12 cellular contexts compared by ENCODE assay signal in genomic region chr20:15902493-15902892, GRCh38.
A peak's percentile ranks its signal among the peaks of the same experiment; 100 is the strongest.
DNase-seq lines count a peak whose midpoint lies in the region; ATAC-seq and TF ChIP-seq lines count a peak whose summit lies in the region.
"Had no signal": no experiment of that assay in that cellular context is flagged by ENCODE, and none has a peak within 500 bp of the region (broad histone marks: within the 10 kb centered on the region; RNA-seq: fewer than 3 reads in every experiment).

No MANE protein-coding gene starts in this region.

- intact Hi-C loops in gastrocnemius medialis (cut with DNase I; ENCODE audit: low total_unique reads), result no loop called here

- H3K36me3 ChIP-seq in DOHH2 (ENCODE audit: control insufficient read depth, low read length) (no peaks in the 10 kb centered on the region), SU-DHL-6 (ENCODE audit: low read length) (no peaks in the 10 kb centered on the region), gastrocnemius medialis (no peaks in the 10 kb centered on the region)

- 0 out of 4 replicates have a peak, but pooled peaks cover 0 to 2% of the 10 kb centered on the region in 2 experiments for H3K4me1 Mint-ChIP-seq in H9

- no peaks in the 10 kb centered on the region for H3K79me1 ChIP-seq in H9 (ENCODE audit: insufficient read depth, low read depth, low read length, poor library complexity, severe bottlenecking)

- no peak overlapping the region for H2AFZ ChIP-seq in H9 (ENCODE audit: low read length)
- no peak overlapping the region for H2AFZ ChIP-seq in SU-DHL-6 (ENCODE audit: low read depth, low read length, severe bottlenecking)

- no peak overlapping the region for H4K91ac ChIP-seq in H9 (ENCODE audit: insufficient read length, low read depth, low read length)

- H3K4me1 ChIP-seq in DOHH2 (ENCODE audit: control insufficient read depth, low read length) (no peaks in the 10 kb centered on the region), H9 (ENCODE audit: insufficient read depth, low read length) (no peaks in the 10 kb centered on the region), gastrocnemius medialis (no peaks in the 10 kb centered on the region)

- no peak overlapping the region for H3K4me3 ChIP-seq in DOHH2 (ENCODE audit: low read length)
- no peak overlapping the region for H3K4me3 ChIP-seq in SU-DHL-6 (ENCODE audit: insufficient read depth, low read length, poor library complexity, severe bottlenecking)
- no peak overlapping the region for H3K4me3 ChIP-seq in gastrocnemius medialis

- H2BK20ac ChIP-seq in H9 (ENCODE audit: low read depth, low read length, poor library complexity, severe bottlenecking), result no peak overlapping the region

- H3K4me2 ChIP-seq in DOHH2 (ENCODE audit: low read length) (no peak overlapping the region), H9 (ENCODE audit: insufficient read depth, insufficient read length, low read length) (no peak overlapping the region), SU-DHL-6 (ENCODE audit: low read depth, low read length, poor library complexity, severe bottlenecking) (no peak overlapping the region)

- TF ChIP-seq CTCF in DOHH2 (IDR thresholded peaks at IDR 0.05; ENCODE audit: low read depth, low read length, poor library complexity, severe bottlenecking) (peak; percentile 60), H9 (conservative IDR thresholded peaks at IDR 0.05) (peak; percentile 55; the same call in 2 of the 3 replicates), SU-DHL-6 (IDR thresholded peaks at IDR 0.05; ENCODE audit: insufficient read depth, low read length, poor library complexity, severe bottlenecking) (peak; percentile 36), gastrocnemius medialis (IDR thresholded peaks at IDR 0.05 in 4 of 5, conservative IDR thresholded peaks at IDR 0.05 in 1 of 5) (no peak)

- in situ Hi-C loops in gastrocnemius medialis (cut with MboI; ENCODE audit: low sequenced_read_pairs in 4 of 4), result no loop called here

- H2BK15ac ChIP-seq in H9 (ENCODE audit: low read depth, low read length), result no peak overlapping the region

- H2BK120ac ChIP-seq in H9 (ENCODE audit: low read depth, low read length, poor library complexity, severe bottlenecking), result no peak overlapping the region

- no peaks in the 10 kb centered on the region for H4K20me1 ChIP-seq in DOHH2 (ENCODE audit: control insufficient read depth, insufficient read depth, low read depth, low read length)
- no peaks in the 10 kb centered on the region for H4K20me1 ChIP-seq in H9 (ENCODE audit: control insufficient read depth, insufficient read depth, insufficient read length)
- no peaks in the 10 kb centered on the region for H4K20me1 ChIP-seq in SU-DHL-6 (ENCODE audit: low read depth, low read length)

- no peak overlapping the region for H3K56ac ChIP-seq in H9 (ENCODE audit: insufficient read length, low read depth, low read length)

- no peak overlapping the region for H3T11ph ChIP-seq in H9 (ENCODE audit: low read length)

- DNase-seq in H9, result peak; percentile 63
- peak; percentile 61 for DNase-seq in islet precursor cell
- DNase-seq in NCI-H1694 (lab: John Stamatoyannopoulos, UW), result no peak
- no peak for DNase-seq in gastrocnemius medialis
- DNase-seq: DMS79; MM.1S; nucleus accumbens; stimulated activated CD4-positive, alpha-beta T cell treated with anti-CD3 and anti-CD28 coated beads, Interleukin-2, amount 100 ng/mL, for 48 hours; T1000 had no signal

- H3K9ac ChIP-seq in H9 (ENCODE audit: extremely low read depth, insufficient read length, low read length) (no peak overlapping the region), SU-DHL-6 (ENCODE audit: low read length) (no peak overlapping the region)

- H3K9me3 Mint-ChIP-seq in H9, result no peaks in the 10 kb centered on the region; a peak in 1 of 5 replicates

- H2BK5ac ChIP-seq in H9 (ENCODE audit: insufficient read length, low read length), result no peak overlapping the region

- H3K79me2 ChIP-seq in DOHH2 (ENCODE audit: control insufficient read depth, low read length), result no peaks in the 10 kb centered on the region
- H3K79me2 ChIP-seq in H9 (ENCODE audit: insufficient read depth, low read length), result no peaks in the 10 kb centered on the region
- no peaks in the 10 kb centered on the region for H3K79me2 ChIP-seq in SU-DHL-6 (ENCODE audit: insufficient read depth, low read length)

- H3F3A ChIP-seq in DOHH2 (ENCODE audit: control insufficient read depth, insufficient read depth) (no peaks in the 10 kb centered on the region), SU-DHL-6 (ENCODE audit: insufficient read depth) (no peaks in the 10 kb centered on the region)

- H3K9me3 ChIP-seq in DOHH2 (ENCODE audit: control insufficient read depth, insufficient read depth, low read length), result no peaks in the 10 kb centered on the region
- H3K9me3 ChIP-seq in H9 (ENCODE audit: control insufficient read depth, low read depth, low read length), result no peaks in the 10 kb centered on the region
- H3K9me3 ChIP-seq in SU-DHL-6 (ENCODE audit: insufficient read depth, low read length), result no peaks in the 10 kb centered on the region
- H3K9me3 ChIP-seq in gastrocnemius medialis, result no peaks in the 10 kb centered on the region

- H2BK12ac ChIP-seq in H9 (ENCODE audit: insufficient read length, low read depth, low read length), result no peak overlapping the region

- no peak overlapping the region for H3K27ac Mint-ChIP-seq in H9

- no peak overlapping the region for H4K8ac ChIP-seq in H9 (replicated peaks; ENCODE audit: insufficient read length, low read depth, low read length)

- peaks cover 0 to 4% (median 0%) of the 10 kb centered on the region in 3 experiments; a peak in 1 of 7 replicates for H3K36me3 Mint-ChIP-seq in H9 (ENCODE audit: insufficient read depth in 1 of 3, low read depth in 3 of 3)

- ATAC-seq in gastrocnemius medialis (no peak), HG03442 (IDR thresholded peaks at IDR 0.05; ENCODE audit: unreplicated experiment) (no peak)

- no peaks in the 10 kb centered on the region for H3K9me2 ChIP-seq in DOHH2 (replicated peaks; ENCODE audit: control insufficient read depth, low read length)
- H3K9me2 ChIP-seq in SU-DHL-6 (replicated peaks; ENCODE audit: insufficient read depth, low read length), result no peaks in the 10 kb centered on the region

- H3K4ac ChIP-seq in H9 (ENCODE audit: low read depth, low read length), result no peak overlapping the region

- H2AK5ac ChIP-seq in H9 (ENCODE audit: insufficient read length, low read length), result no peak overlapping the region

- WGBS in H9 (ENCODE audit: extremely low coverage, insufficient read length, low lambda C conversion rate), result no CpG with 5 or more reads among the region's 9 CpGs

- peaks cover 2% of the 10 kb centered on the region; the same call in 1 of the 2 replicates for H3K27me3 Mint-ChIP-seq in H9 (ENCODE audit: low read depth)

- H3K18ac ChIP-seq in H9 (ENCODE audit: insufficient read length, low read depth, low read length), result no peak overlapping the region

- H3K27ac ChIP-seq in DOHH2 (ENCODE audit: low read depth, low read length) (no peak overlapping the region), H9 (ENCODE audit: insufficient read length, low read depth, low read length) (no peak overlapping the region), SU-DHL-6 (ENCODE audit: low read depth, low read length) (no peak overlapping the region), gastrocnemius medialis (no peak overlapping the region)

- H3K14ac ChIP-seq in H9 (ENCODE audit: insufficient read depth, low read length), result no peak overlapping the region

- H3K23ac ChIP-seq in H9 (ENCODE audit: insufficient read length, low read depth, low read length), result no peak overlapping the region

- no peaks in the 10 kb centered on the region for H3K23me2 ChIP-seq in H9 (ENCODE audit: insufficient read length, low read depth, low read length, poor library complexity, severe bottlenecking)

- H3K27me3 ChIP-seq in DOHH2 (ENCODE audit: control insufficient read depth, low read length) (no peaks in the 10 kb centered on the region), H9 (ENCODE audit: insufficient read depth, low read length) (no peaks in the 10 kb centered on the region), SU-DHL-6 (ENCODE audit: low read length) (no peaks in the 10 kb centered on the region), gastrocnemius medialis (no peaks in the 10 kb centered on the region)

- no peak for TF ChIP-seq POLR2A in gastrocnemius medialis (IDR thresholded peaks at IDR 0.05)

- no peak overlapping the region for H4K5ac ChIP-seq in H9 (ENCODE audit: insufficient read length, low read depth, low read length)

- no peak overlapping the region for H3K4me3 Mint-ChIP-seq in H9

Comparison
In these comparisons a context has a peak if more than half of its experiments do, and no peak if none do; other contexts are left out.
1. CTCF ChIP-seq: peak in DOHH2 (single experiment), H9 (single experiment) and SU-DHL-6 (single experiment); none in gastrocnemius medialis (0 of 5).
2. DNase-seq: peak in H9 (single experiment) and islet precursor cell (single experiment); none in NCI-H1694 (single experiment) and gastrocnemius medialis (0 of 2).